In genomic region chr11:64339754-64340408, GRCh38 we compare ENCODE assay signal across 8 cellular contexts. TPM values are rescaled to one million over a fixed set of nuclear protein-coding genes. Genes with fewer than 3 reads are reported as not detected.
DNase-seq lines count a peak whose midpoint lies in the region; ATAC-seq lines count a peak whose summit lies in the region.

Gene CCDC88B, plus strand, starts transcription at chr11:64340204. Its CDS starts 63 bp downstream, at chr11:64340267.

- H2AK5ac ChIP-seq in mesenchymal stem cell (ENCODE audit: low read length, severe bottlenecking), result no peak within 1 kb of the TSS

- no peaks in the 10 kb centered on the region for H3K9me3 ChIP-seq in mesenchymal stem cell (ENCODE audit: control insufficient read depth, low read length)

- no peak within 1 kb of the TSS for H3K9ac ChIP-seq in mesenchymal stem cell (ENCODE audit: low read length)

- H3K14ac ChIP-seq in mesenchymal stem cell (ENCODE audit: low read length in 2 of 2), result no peak within 1 kb of the TSS

- ATAC-seq in GM18498 (IDR thresholded peaks at IDR 0.05; ENCODE audit: unreplicated experiment), result peak; percentile 58
- peak; percentile 41 for ATAC-seq in HG02981 (IDR thresholded peaks at IDR 0.05; ENCODE audit: unreplicated experiment)
- peak; percentile 91 to 93 (median 92) for ATAC-seq in T-cell (replicated peaks in 1 of 4)
- no peak for ATAC-seq in GM21515 (IDR thresholded peaks at IDR 0.05; ENCODE audit: unreplicated experiment)

- H3K27ac ChIP-seq in mesenchymal stem cell (ENCODE audit: low read length, poor library complexity, severe bottlenecking), result no peak within 1 kb of the TSS

- H2BK5ac ChIP-seq in mesenchymal stem cell (ENCODE audit: low read depth, low read length, poor library complexity, severe bottlenecking), result no peak within 1 kb of the TSS

- H4K8ac ChIP-seq in mesenchymal stem cell (ENCODE audit: low read length), result no peak within 1 kb of the TSS

- H2BK15ac ChIP-seq in mesenchymal stem cell (ENCODE audit: low read depth, poor library complexity, severe bottlenecking), result no peak within 1 kb of the TSS

- H3K36me3 Mint-ChIP-seq in T-cell, result peaks cover 15% of the 10 kb centered on the region
- peaks cover 23% of the 10 kb centered on the region for H3K36me3 Mint-ChIP-seq in activated naive CD4-positive, alpha-beta T cell treated with anti-CD3 and anti-CD28 coated beads, Interleukin-2, amount 10 ng/mL, durations not matched to agents 7 days and 5 days
- H3K36me3 Mint-ChIP-seq in stimulated activated naive CD8-positive, alpha-beta T cell treated with anti-CD3 and anti-CD28 coated beads, Interleukin-15, Interleukin-2, amounts not matched to agents 100 ng/mL and 50 ng/mL, for 24 hours (ENCODE audit: low read depth), result peaks cover 16% of the 10 kb centered on the region

- H3K4me3 ChIP-seq in mesenchymal stem cell (ENCODE audit: insufficient read depth in 1 of 2, low read depth in 1 of 2, low read length in 2 of 2), result no peak within 1 kb of the TSS

- no peak within 1 kb of the TSS for H3K4me2 ChIP-seq in mesenchymal stem cell (ENCODE audit: low read length, poor library complexity, severe bottlenecking)

- peak within 1 kb of the TSS in 1 of 2 experiments; percentile 14 for H3K18ac ChIP-seq in mesenchymal stem cell (ENCODE audit: low read depth in 1 of 2, low read length in 2 of 2)

- H2BK120ac ChIP-seq in mesenchymal stem cell (ENCODE audit: low read depth, low read length), result no peak within 1 kb of the TSS

- DNase-seq in T-cell (peak; percentile 72 to 96 (median 90)), mesenchymal stem cell (no peak), NCI-H345 (lab: John Stamatoyannopoulos, UW) (no peak)
- DNase-seq in activated naive CD4-positive, alpha-beta T cell treated with anti-CD3 and anti-CD28 coated beads, Interleukin-2, amount 10 ng/mL, durations not matched to agents 7 days and 5 days, result peak; percentile 93

- H2BK12ac ChIP-seq in mesenchymal stem cell (ENCODE audit: low read length in 2 of 2), result no peak within 1 kb of the TSS

- no peaks in the 10 kb centered on the region for H3K79me1 ChIP-seq in mesenchymal stem cell (replicated peaks; ENCODE audit: low read length, poor library complexity, severe bottlenecking)

- peak within 1 kb of the TSS; percentile 4 for H4K91ac ChIP-seq in mesenchymal stem cell (ENCODE audit: low read length)

- no peak within 1 kb of the TSS for H3K4ac ChIP-seq in mesenchymal stem cell (ENCODE audit: low read depth in 1 of 2, low read length in 2 of 2)

- POLR2A ChIA-PET in T-cell (lab: Charles Lee), result interaction anchor here (0.5 to 1.9 kb wide), 3 partner anchors 22 to 1458 kb away, joined by 4 to 6 read pairs (median 4); partner anchors contain the start of genes PRDX5 (in 2 of the 2) and TRMT112 (in 1 of the 2)

- peaks cover 0 to 13% of the 10 kb centered on the region in 2 experiments for H3K27me3 ChIP-seq in mesenchymal stem cell (ENCODE audit: control insufficient read depth in 1 of 2, insufficient read depth in 1 of 2, low read length in 2 of 2)

- no peaks in the 10 kb centered on the region for H3K9me3 Mint-ChIP-seq in T-cell
- no peaks in the 10 kb centered on the region for H3K9me3 Mint-ChIP-seq in activated naive CD4-positive, alpha-beta T cell treated with anti-CD3 and anti-CD28 coated beads, Interleukin-2, amount 10 ng/mL, durations not matched to agents 7 days and 5 days
- H3K9me3 Mint-ChIP-seq in stimulated activated naive CD8-positive, alpha-beta T cell treated with anti-CD3 and anti-CD28 coated beads, Interleukin-15, Interleukin-2, amounts not matched to agents 100 ng/mL and 50 ng/mL, for 24 hours, result no peaks in the 10 kb centered on the region

- H3K23ac ChIP-seq in mesenchymal stem cell (ENCODE audit: low read length in 2 of 2), result no peak within 1 kb of the TSS

- H3K4me1 Mint-ChIP-seq in T-cell, result peaks cover 29 to 48% (median 43%) of the 10 kb centered on the region in 3 donors
- peaks cover 51% of the 10 kb centered on the region for H3K4me1 Mint-ChIP-seq in activated naive CD4-positive, alpha-beta T cell treated with anti-CD3 and anti-CD28 coated beads, Interleukin-2, amount 10 ng/mL, durations not matched to agents 7 days and 5 days
- peaks cover 47% of the 10 kb centered on the region for H3K4me1 Mint-ChIP-seq in stimulated activated naive CD8-positive, alpha-beta T cell treated with anti-CD3 and anti-CD28 coated beads, Interleukin-15, Interleukin-2, amounts not matched to agents 100 ng/mL and 50 ng/mL, for 24 hours (ENCODE audit: low read depth)

- H3K4me1 ChIP-seq in mesenchymal stem cell (ENCODE audit: control insufficient read depth, insufficient read depth, low read depth, low read length), result peaks cover 21% of the 10 kb centered on the region

- peak within 1 kb of the TSS; percentile 94 to 95 for H3K27ac Mint-ChIP-seq in T-cell
- H3K27ac Mint-ChIP-seq in activated naive CD4-positive, alpha-beta T cell treated with anti-CD3 and anti-CD28 coated beads, Interleukin-2, amount 10 ng/mL, durations not matched to agents 7 days and 5 days, result peak within 1 kb of the TSS; percentile 92
- H3K27ac Mint-ChIP-seq in stimulated activated naive CD8-positive, alpha-beta T cell treated with anti-CD3 and anti-CD28 coated beads, Interleukin-15, Interleukin-2, amounts not matched to agents 100 ng/mL and 50 ng/mL, for 24 hours, result peak within 1 kb of the TSS; percentile 86

- H3K36me3 ChIP-seq in mesenchymal stem cell (ENCODE audit: control insufficient read depth in 1 of 2, insufficient read depth in 2 of 2, low read depth in 1 of 2, low read length in 2 of 2), result no peaks in the 10 kb centered on the region

- no peak within 1 kb of the TSS for H2AFZ ChIP-seq in mesenchymal stem cell (ENCODE audit: low read depth, low read length)

- CTCF ChIA-PET in T-cell (lab: Charles Lee), result interaction anchor here in 1 of 2 donors (1.0 kb wide), 2 partner anchors 22 to 349 kb away, joined by 3 to 14 read pairs; partner anchors contain the start of genes PRDX5 and TRMT112
- CTCF ChIA-PET in activated naive CD4-positive, alpha-beta T cell treated with anti-CD3 and anti-CD28 coated beads, Interleukin-2, amount 10 ng/mL, durations not matched to agents 7 days and 5 days (lab: Charles Lee), result interaction anchor here (0.9 to 4.0 kb wide), 5 partner anchors 8 to 90 kb away, joined by 3 to 42 read pairs (median 6); partner anchors contain the start of genes PRDX5 and TRMT112

- WGBS in mesenchymal stem cell, result 90% methylated on average over 16 of the region's 16 CpGs

- peak within 1 kb of the TSS; percentile 82 to 92 (median 83) for H3K4me3 Mint-ChIP-seq in T-cell
- peak within 1 kb of the TSS; percentile 89 for H3K4me3 Mint-ChIP-seq in activated naive CD4-positive, alpha-beta T cell treated with anti-CD3 and anti-CD28 coated beads, Interleukin-2, amount 10 ng/mL, durations not matched to agents 7 days and 5 days
- peak within 1 kb of the TSS; percentile 86 for H3K4me3 Mint-ChIP-seq in stimulated activated naive CD8-positive, alpha-beta T cell treated with anti-CD3 and anti-CD28 coated beads, Interleukin-15, Interleukin-2, amounts not matched to agents 100 ng/mL and 50 ng/mL, for 24 hours

- no peaks in the 10 kb centered on the region for H3K27me3 Mint-ChIP-seq in T-cell
- H3K27me3 Mint-ChIP-seq in activated naive CD4-positive, alpha-beta T cell treated with anti-CD3 and anti-CD28 coated beads, Interleukin-2, amount 10 ng/mL, durations not matched to agents 7 days and 5 days, result no peaks in the 10 kb centered on the region
- H3K27me3 Mint-ChIP-seq in stimulated activated naive CD8-positive, alpha-beta T cell treated with anti-CD3 and anti-CD28 coated beads, Interleukin-15, Interleukin-2, amounts not matched to agents 100 ng/mL and 50 ng/mL, for 24 hours, result no peaks in the 10 kb centered on the region

RNA-seq across cellular contexts. Expression of gene CCDC88B, which starts in this region (rescaled TPM):
- 100 to 1,000 TPM; 132 to 144 (median 133) TPM for total RNA-seq in T-cell
- 2.0 TPM for polyA plus RNA-seq in mesenchymal stem cell (2013, experiment 1 of 2)
- 1.8 TPM for polyA plus RNA-seq in mesenchymal stem cell (2013, experiment 2 of 2)

Comparison
In these comparisons a context has a peak if more than half of its experiments do, and no peak if none do; other contexts are left out.
1. DNase-seq: peak in T-cell (34 of 34) and activated naive CD4-positive, alpha-beta T cell treated with anti-CD3 and anti-CD28 coated beads, Interleukin-2, amount 10 ng/mL, durations not matched to agents 7 days and 5 days (single experiment); none in mesenchymal stem cell (single experiment) and NCI-H345 (single experiment).
2. Peak in every context shown above with its lines, with median percentiles within 50 percentile points of each other: H3K27ac Mint-ChIP-seq and H3K4me3 Mint-ChIP-seq.